19 cellular contexts compared by ENCODE assay signal in genomic region chr10:128579280-128579679, GRCh38.
DNase-seq lines count a peak whose midpoint lies in the region; ATAC-seq and TF ChIP-seq lines count a peak whose summit lies in the region.
"Had no signal": no experiment of that assay in that cellular context is flagged by ENCODE, and none has a peak within 500 bp of the region (broad histone marks: within the 10 kb centered on the region; RNA-seq: fewer than 3 reads in every experiment).

No MANE protein-coding gene starts in this region.

- H2BK5ac ChIP-seq in mesendoderm (ENCODE audit: low read length), result no peak overlapping the region

- H3K9me3 ChIP-seq in SK-N-MC (ENCODE audit: low read depth, low read length) (no peaks in the 10 kb centered on the region), upper lobe of left lung (no peaks in the 10 kb centered on the region)
- H3K9me3 ChIP-seq: BLaER1 treated with 17β-estradiol and CSF1 and Interleukin-3, amounts not matched to agents 10 nM and 100 nM; SK-N-SH had no signal

- no peak overlapping the region for H3K4ac ChIP-seq in mesendoderm (ENCODE audit: low read depth, low read length)

- DNase-seq in SKM-1 treated with dmso at 0.1 percent for 144 hours (lab: John Stamatoyannopoulos, UW; ENCODE audit: unreplicated experiment) (peak; percentile 2), SKM-1 (lab: John Stamatoyannopoulos, UW; ENCODE audit: unreplicated experiment) (no peak), SK-N-MC (ENCODE audit: low read depth, low spot score) (no peak), mesendoderm (peak; percentile 84), AG08395 (ENCODE audit: low spot score) (no peak), anterior cingulate cortex (lab: John Stamatoyannopoulos, UW) (no peak), upper lobe of left lung (no peak)
- DNase-seq: CD8-positive, alpha-beta memory T cell; DND-41; GDM1; HFFc6; MM.1S; NCI-H1436 treated with DMSO at 0.1 percent for 48 hours; NCI-H2081; NCI-H774 had no signal

- TF ChIP-seq POLR2A in upper lobe of left lung (IDR thresholded peaks at IDR 0.05), result no peak

- no peak overlapping the region for H3K56ac ChIP-seq in mesendoderm (ENCODE audit: low read length)

- H2BK15ac ChIP-seq in mesendoderm (replicated peaks; ENCODE audit: low read depth), result no peak overlapping the region

- no peak overlapping the region for H4K8ac ChIP-seq in mesendoderm (ENCODE audit: low read depth, low read length)

- H4K5ac ChIP-seq in mesendoderm (ENCODE audit: low read length), result no peak overlapping the region

- H3K27me3 ChIP-seq in mesendoderm (ENCODE audit: insufficient read depth, low read length, poor library complexity), result no peaks in the 10 kb centered on the region
- H3K27me3 ChIP-seq in upper lobe of left lung, result no peaks in the 10 kb centered on the region
- H3K27me3 ChIP-seq: BLaER1 treated with 17β-estradiol and CSF1 and Interleukin-3, amounts not matched to agents 10 nM and 100 nM had no signal

- no CpG with 5 or more reads among the region's 7 CpGs for WGBS in mesendoderm (ENCODE audit: extremely low coverage, insufficient coverage, low lambda C conversion rate)
- 24 to 38% methylated on average over 7 of the region's 7 CpGs for WGBS in upper lobe of left lung, 2 donors

- 0 out of 2 replicates have a peak overlapping the region, but pooled peaks have one; percentile 25 for H3K27ac ChIP-seq in SK-N-MC
- peak overlapping the region; percentile 4 for H3K27ac ChIP-seq in mesendoderm (ENCODE audit: low read depth, low read length)
- no peak overlapping the region for H3K27ac ChIP-seq in upper lobe of left lung
- H3K27ac ChIP-seq: BLaER1 treated with 17β-estradiol and CSF1 and Interleukin-3, amounts not matched to agents 10 nM and 100 nM had no signal

- H3K4me3 ChIP-seq in SK-N-MC (no peak overlapping the region), mesendoderm (ENCODE audit: low read length) (no peak overlapping the region), upper lobe of left lung (no peak overlapping the region)
- H3K4me3 ChIP-seq: BLaER1 treated with 17β-estradiol and CSF1 and Interleukin-3, amounts not matched to agents 10 nM and 100 nM; GM12878 had no signal

- no peak for TF ChIP-seq CTCF in upper lobe of left lung (IDR thresholded peaks at IDR 0.05)

- TF ChIP-seq EP300 in upper lobe of left lung (IDR thresholded peaks at IDR 0.05), result no peak

- ATAC-seq in upper lobe of left lung (ENCODE audit: low FRiP score in 2 of 2) (no peak), HG03280 (IDR thresholded peaks at IDR 0.05; ENCODE audit: unreplicated experiment) (no peak)
- ATAC-seq: GM12878 had no signal

- H3K36me3 ChIP-seq in SK-N-MC (ENCODE audit: insufficient read depth, low read length) (no peaks in the 10 kb centered on the region), mesendoderm (ENCODE audit: control insufficient read depth, insufficient read depth, low read length) (no peaks in the 10 kb centered on the region), upper lobe of left lung (no peaks in the 10 kb centered on the region)
- H3K36me3 ChIP-seq: BLaER1 treated with 17β-estradiol and CSF1 and Interleukin-3, amounts not matched to agents 10 nM and 100 nM had no signal

- H3K79me1 ChIP-seq in mesendoderm (ENCODE audit: low read length), result no peaks in the 10 kb centered on the region

- no peaks in the 10 kb centered on the region for H3K79me2 ChIP-seq in mesendoderm (ENCODE audit: control insufficient read depth, insufficient read depth, low read length)

- no peak overlapping the region for H3K9ac ChIP-seq in SK-N-MC (ENCODE audit: insufficient read length)
- no peak overlapping the region for H3K9ac ChIP-seq in mesendoderm (ENCODE audit: low read length)
- H3K9ac ChIP-seq: BLaER1 treated with 17β-estradiol and CSF1 and Interleukin-3, amounts not matched to agents 10 nM and 100 nM; SK-N-SH had no signal

- H3K23ac ChIP-seq in mesendoderm (ENCODE audit: low read length), result no peak overlapping the region

- no peak overlapping the region for H2AK5ac ChIP-seq in mesendoderm (ENCODE audit: low read length)

- H2BK120ac ChIP-seq in mesendoderm (ENCODE audit: low read depth, low read length), result no peak overlapping the region

- peak overlapping the region; percentile 95 for H3K18ac ChIP-seq in mesendoderm (ENCODE audit: low read length)

- H3K4me1 ChIP-seq in mesendoderm (ENCODE audit: control insufficient read depth, low read depth, low read length) (peaks cover 7% of the 10 kb centered on the region), upper lobe of left lung (no peaks in the 10 kb centered on the region)

- no peak overlapping the region for H3K4me2 ChIP-seq in mesendoderm (ENCODE audit: low read length)
- H3K4me2 ChIP-seq: SK-N-SH had no signal

Comparison
In these comparisons a context has a peak if more than half of its experiments do, and no peak if none do; other contexts are left out.
1. DNase-seq: peak in SKM-1 treated with dmso at 0.1 percent for 144 hours (single experiment) and mesendoderm (single experiment); none in SKM-1 (single experiment), SK-N-MC (single experiment), AG08395 (single experiment), anterior cingulate cortex (0 of 58) and upper lobe of left lung (0 of 2).
2. H3K27ac ChIP-seq: peak in SK-N-MC (single experiment) and mesendoderm (single experiment); none in upper lobe of left lung (0 of 4).